Comparison of ENCODE assay signal across 27 cellular contexts in genomic region chr14:32559048-32559447, GRCh38.
DNase-seq lines count a peak whose midpoint lies in the region; ATAC-seq, FAIRE-seq and TF ChIP-seq lines count a peak whose summit lies in the region.
"Had no signal": no experiment of that assay in that cellular context is flagged by ENCODE, and none has a peak within 500 bp of the region (broad histone marks: within the 10 kb centered on the region; RNA-seq: fewer than 3 reads in every experiment).

No MANE protein-coding gene starts in this region.

- no peak overlapping the region for H3K27ac ChIP-seq in breast epithelium
- H3K27ac ChIP-seq in astrocyte (ENCODE audit: low read depth, low read length) = no peak overlapping the region
- H3K27ac ChIP-seq: cardiac muscle cell, hepatocyte, parathyroid adenoma, right lobe of liver, thyroid gland had no signal

- no peak overlapping the region for H3K4me2 ChIP-seq in astrocyte (ENCODE audit: low read length)
- H3K4me2 ChIP-seq: hepatocyte had no signal

- H3K9me3 ChIP-seq in breast epithelium = no peaks in the 10 kb centered on the region
- H3K9me3 ChIP-seq in astrocyte (ENCODE audit: insufficient read depth, low read depth, low read length) = no peaks in the 10 kb centered on the region
- H3K9me3 ChIP-seq: BE2C, right lobe of liver, thyroid gland had no signal

- no peaks in the 10 kb centered on the region for H3K36me3 Mint-ChIP-seq in MCF 10A (ENCODE audit: insufficient read depth, unreplicated experiment)
- no peaks in the 10 kb centered on the region for H3K36me3 Mint-ChIP-seq in astrocyte (ENCODE audit: low read depth, unreplicated experiment)
- H3K36me3 Mint-ChIP-seq: activated naive CD4-positive, alpha-beta T cell treated with anti-CD3 and anti-CD28 coated beads, Interleukin-2, amount 10 ng/mL, durations not matched to agents 7 days and 5 days had no signal

- DNase-seq in MCF 10A (ENCODE audit: unreplicated experiment) (peak; percentile 3), breast epithelium (ENCODE audit: low spot score in 2 of 2) (no peak), astrocyte (ENCODE audit: low read depth) (peak; percentile 50), kidney glomerular epithelial cell (lab: John Stamatoyannopoulos, UW) (peak; percentile 16), posterior vena cava (ENCODE audit: low spot score) (no peak), OCI-M2 (lab: John Stamatoyannopoulos, UW; ENCODE audit: unreplicated experiment) (no peak), HuH-7.5 (ENCODE audit: low spot score) (no peak)
- DNase-seq: 8988T; activated naive CD4-positive, alpha-beta T cell treated with anti-CD3 and anti-CD28 coated beads, Interleukin-2, amount 10 ng/mL, durations not matched to agents 7 days and 5 days; amniotic stem cell; BE2C; DMS79; H7; MM.1S; NCI-H1417 treated with DMSO at 0.1 percent for 48 hours; NCI-H446 treated with DMSO at 0.1 percent for 48 hours; nephron progenitor cell; right lobe of liver; stimulated activated naive CD8-positive, alpha-beta T cell treated with anti-CD3 and anti-CD28 coated beads, Interleukin-15, amount 100 ng/mL, for 72 hours; T-helper 9 cell; thyroid gland had no signal

- no peak overlapping the region for H3K9ac ChIP-seq in astrocyte (ENCODE audit: low read length)
- H3K9ac ChIP-seq: parathyroid adenoma had no signal

- CTCF ChIA-PET in MCF 10A (lab: Yijun Ruan, JAX) = interaction anchor here (0.6 to 2.7 kb wide), 16 partner anchors 9 to 880 kb away, joined by 3 to 13 read pairs (median 6); no protein-coding TSS in a partner anchor

- H4K20me1 ChIP-seq in astrocyte (ENCODE audit: insufficient read depth, low read length) = no peaks in the 10 kb centered on the region

- H3K36me3 ChIP-seq in breast epithelium (no peaks in the 10 kb centered on the region), astrocyte (ENCODE audit: insufficient read depth, low read length) (no peaks in the 10 kb centered on the region)
- H3K36me3 ChIP-seq: BE2C, cardiac muscle cell, right lobe of liver, thyroid gland had no signal

- ATAC-seq in HG03175 (IDR thresholded peaks at IDR 0.05; ENCODE audit: unreplicated experiment) = no peak
- ATAC-seq: stimulated activated naive CD8-positive, alpha-beta T cell treated with anti-CD3 and anti-CD28 coated beads, Interleukin-15, amount 100 ng/mL, for 72 hours had no signal

- H3K4me1 ChIP-seq in breast epithelium (no peaks in the 10 kb centered on the region), astrocyte (ENCODE audit: insufficient read depth, low read length) (no peaks in the 10 kb centered on the region)
- H3K4me1 ChIP-seq: parathyroid adenoma, thyroid gland had no signal

- no peak for TF ChIP-seq POLR2A in breast epithelium (IDR thresholded peaks at IDR 0.05)

- peak; percentile 49 for FAIRE-seq in astrocyte (lab: Jason Lieb, UNC)
- FAIRE-seq: endothelial cell of umbilical vein, GM12891 had no signal

- no peaks in the 10 kb centered on the region for H3K27me3 Mint-ChIP-seq in MCF 10A (ENCODE audit: insufficient read depth, unreplicated experiment)
- H3K27me3 Mint-ChIP-seq in astrocyte (ENCODE audit: low read depth, unreplicated experiment) = no peaks in the 10 kb centered on the region
- H3K27me3 Mint-ChIP-seq: activated naive CD4-positive, alpha-beta T cell treated with anti-CD3 and anti-CD28 coated beads, Interleukin-2, amount 10 ng/mL, durations not matched to agents 7 days and 5 days; stimulated activated naive CD8-positive, alpha-beta T cell treated with anti-CD3 and anti-CD28 coated beads, Interleukin-15, amount 100 ng/mL, for 72 hours had no signal

- H3K9me3 Mint-ChIP-seq in MCF 10A (ENCODE audit: unreplicated experiment) (no peaks in the 10 kb centered on the region), astrocyte (ENCODE audit: unreplicated experiment) (no peaks in the 10 kb centered on the region)
- H3K9me3 Mint-ChIP-seq: activated naive CD4-positive, alpha-beta T cell treated with anti-CD3 and anti-CD28 coated beads, Interleukin-2, amount 10 ng/mL, durations not matched to agents 7 days and 5 days; nephron progenitor cell; stimulated activated naive CD8-positive, alpha-beta T cell treated with anti-CD3 and anti-CD28 coated beads, Interleukin-15, amount 100 ng/mL, for 72 hours had no signal

- H3K4me3 ChIP-seq in breast epithelium (no peak overlapping the region), astrocyte (ENCODE audit: insufficient read depth, low read depth, low read length) (no peak overlapping the region)
- H3K4me3 ChIP-seq: cardiac muscle cell, hepatocyte, right lobe of liver, thyroid gland had no signal

- no peak for TF ChIP-seq CTCF in MCF 10A (IDR thresholded peaks at IDR 0.05; ENCODE audit: unreplicated experiment)
- TF ChIP-seq CTCF in breast epithelium (IDR thresholded peaks at IDR 0.05) = no peak
- no peak for TF ChIP-seq CTCF in astrocyte (IDR thresholded peaks at IDR 0.05; ENCODE audit: insufficient read depth, low read depth, low read length)

- no peak overlapping the region for H3K4me3 Mint-ChIP-seq in MCF 10A (ENCODE audit: unreplicated experiment)
- H3K4me3 Mint-ChIP-seq in astrocyte (ENCODE audit: unreplicated experiment) = no peak overlapping the region
- H3K4me3 Mint-ChIP-seq: activated naive CD4-positive, alpha-beta T cell treated with anti-CD3 and anti-CD28 coated beads, Interleukin-2, amount 10 ng/mL, durations not matched to agents 7 days and 5 days; nephron progenitor cell; stimulated activated naive CD8-positive, alpha-beta T cell treated with anti-CD3 and anti-CD28 coated beads, Interleukin-15, amount 100 ng/mL, for 72 hours had no signal

- H2AFZ ChIP-seq in astrocyte (ENCODE audit: low read depth, low read length) = no peak overlapping the region
- H2AFZ ChIP-seq: hepatocyte, parathyroid adenoma had no signal

- intact Hi-C loops in MCF 10A (cut with micrococcal nuclease) = no loop called here
- intact Hi-C loops in breast epithelium (cut with DNase I; ENCODE audit: low total_unique reads) = no loop called here
- intact Hi-C loops in posterior vena cava (cut with DNase I) = no loop called here

- H3K4me1 Mint-ChIP-seq in MCF 10A (ENCODE audit: insufficient read depth, unreplicated experiment) (no peaks in the 10 kb centered on the region), astrocyte (ENCODE audit: low read depth, unreplicated experiment) (no peaks in the 10 kb centered on the region)
- H3K4me1 Mint-ChIP-seq: nephron progenitor cell had no signal

- H3K27me3 ChIP-seq in breast epithelium (no peaks in the 10 kb centered on the region), astrocyte (ENCODE audit: insufficient read depth, low read length) (no peaks in the 10 kb centered on the region)
- H3K27me3 ChIP-seq: BE2C, cardiac muscle cell, hepatocyte, right lobe of liver, thyroid gland had no signal

- no peaks in the 10 kb centered on the region for H3K79me2 ChIP-seq in astrocyte (ENCODE audit: insufficient read depth, low read length)
- H3K79me2 ChIP-seq: hepatocyte, parathyroid adenoma had no signal

- H3K27ac Mint-ChIP-seq in MCF 10A (ENCODE audit: low read depth, unreplicated experiment) = no peak overlapping the region
- H3K27ac Mint-ChIP-seq in astrocyte (ENCODE audit: unreplicated experiment) = no peak overlapping the region
- H3K27ac Mint-ChIP-seq: activated naive CD4-positive, alpha-beta T cell treated with anti-CD3 and anti-CD28 coated beads, Interleukin-2, amount 10 ng/mL, durations not matched to agents 7 days and 5 days; nephron progenitor cell; stimulated activated naive CD8-positive, alpha-beta T cell treated with anti-CD3 and anti-CD28 coated beads, Interleukin-15, amount 100 ng/mL, for 72 hours had no signal

- POLR2A ChIA-PET in MCF 10A (lab: Yijun Ruan, JAX) = interaction anchor here (0.6 to 3.3 kb wide), 12 partner anchors 21 to 486 kb away, joined by 3 to 22 read pairs (median 7); partner anchors contain the start of gene ARHGAP5

- BruUV-seq in MCF 10A (replicated peaks; lab: Mats Ljungman, UMichigan) = no TSS peak

Comparison
In these comparisons a context has a peak if more than half of its experiments do, and no peak if none do; other contexts are left out.
1. DNase-seq: peak in MCF 10A (single experiment), astrocyte (single experiment) and kidney glomerular epithelial cell (single experiment); none in breast epithelium (0 of 2), posterior vena cava (single experiment), OCI-M2 (single experiment) and HuH-7.5 (single experiment).